In genomic region chr2:239109916-239110545, GRCh38 we compare ENCODE assay signal across 15 cellular contexts.
DNase-seq lines count a peak whose midpoint lies in the region; ATAC-seq and TF ChIP-seq lines count a peak whose summit lies in the region.
"Had no signal": no experiment of that assay in that cellular context is flagged by ENCODE, and none has a peak within 500 bp of the region (broad histone marks: within the 10 kb centered on the region; RNA-seq: fewer than 3 reads in every experiment).

No MANE protein-coding gene starts in this region.

- TF ChIP-seq EP300 in transverse colon (IDR thresholded peaks at IDR 0.05; ENCODE audit: low read depth), result no peak

- no peak overlapping the region for H2AFZ ChIP-seq in GM23248

- no peaks in the 10 kb centered on the region for H4K20me1 ChIP-seq in GM23248 (ENCODE audit: insufficient read depth)

- TF ChIP-seq POLR2A in transverse colon (IDR thresholded peaks at IDR 0.05), result no peak

- intact Hi-C loops in transverse colon (cut with DNase I; ENCODE audit: low total_unique reads), result loop anchor here (10.0 kb wide), 2 partner anchors 195 to 295 kb away; partner anchors contain the start of gene HDAC4

- H3K4me1 ChIP-seq in SJSA1 (replicated peaks) (peaks cover 68% of the 10 kb centered on the region), muscle layer of duodenum (ENCODE audit: control insufficient read depth in 1 of 2, insufficient read depth in 2 of 2, low read length in 2 of 2) (peaks cover 2 to 41% of the 10 kb centered on the region in 2 donors), transverse colon (peaks cover 20 to 35% (median 24%) of the 10 kb centered on the region in 4 donors), GM23248 (ENCODE audit: insufficient read depth) (no peaks in the 10 kb centered on the region)

- no peaks in the 10 kb centered on the region for H3K9me3 ChIP-seq in SJSA1 (replicated peaks)
- H3K9me3 ChIP-seq in muscle layer of duodenum (ENCODE audit: control insufficient read depth in 1 of 2, low read length in 2 of 2), result no peaks in the 10 kb centered on the region
- H3K9me3 ChIP-seq in transverse colon, result no peaks in the 10 kb centered on the region
- H3K9me3 ChIP-seq in GM23248 (ENCODE audit: low read depth), result no peaks in the 10 kb centered on the region
- H3K9me3 ChIP-seq: SK-N-SH had no signal

- no peak overlapping the region for H3K4me2 ChIP-seq in GM23248 (ENCODE audit: unreplicated experiment)
- H3K4me2 ChIP-seq: SK-N-SH had no signal

- H3K27ac ChIP-seq in SJSA1 (peak overlapping the region; percentile 77), muscle layer of duodenum (ENCODE audit: low read length) (peak overlapping the region; percentile 43), transverse colon (peak overlapping the region; percentile 30 to 77 (median 66)), GM23248 (no peak overlapping the region)
- H3K27ac ChIP-seq: HL-60 had no signal

- peaks cover 4% of the 10 kb centered on the region; the same call in 1 of the 2 replicates for H3K79me2 ChIP-seq in GM23248 (ENCODE audit: insufficient read depth)

- no peak for TF ChIP-seq CTCF in transverse colon (IDR thresholded peaks at IDR 0.05)

- ATAC-seq in GM19452 (IDR thresholded peaks at IDR 0.05; ENCODE audit: unreplicated experiment) (no peak), HG02588 (IDR thresholded peaks at IDR 0.05; ENCODE audit: unreplicated experiment) (no peak)
- ATAC-seq: K562, PC-3 had no signal

- H3K36me3 ChIP-seq in SJSA1, result peaks cover 43% of the 10 kb centered on the region
- H3K36me3 ChIP-seq in muscle layer of duodenum (ENCODE audit: control insufficient read depth in 1 of 2, insufficient read depth in 2 of 2, low read length in 2 of 2), result peaks cover 18 to 68% of the 10 kb centered on the region in 2 donors
- H3K36me3 ChIP-seq in transverse colon, result peaks cover 0 to 17% (median under 1%) of the 10 kb centered on the region in 4 donors
- no peaks in the 10 kb centered on the region for H3K36me3 ChIP-seq in GM23248 (ENCODE audit: low read depth)

- peaks cover 4% of the 10 kb centered on the region; the same call in 1 of the 2 replicates for H3F3A ChIP-seq in GM23248 (ENCODE audit: insufficient read depth)

- 66 to 77% methylated on average over 2 to 14 of the region's 14 CpGs for WGBS in transverse colon (ENCODE audit: low coverage in 1 of 2), 2 donors
- WGBS in GM23248 (ENCODE audit: low coverage in 1 of 2, low lambda C conversion rate in 2 of 2, missing lambda C conversion rate in 2 of 2), 2 experiments, result 93 to 94% methylated on average over 14 of the region's 14 CpGs

- in situ Hi-C loops in transverse colon (cut with MboI; ENCODE audit: low pct_ligation_motif_present in 1 of 4, low pct_unique_long_range_greater_than_20kb in 1 of 4, low sequenced_read_pairs in 3 of 4) (no loop called here), GM23248 (cut with MboI) (no loop called here)

- H3K9me2 ChIP-seq in GM23248 (ENCODE audit: insufficient read depth), result no peaks in the 10 kb centered on the region
- H3K9me2 ChIP-seq: SK-N-SH had no signal

- H3K27me3 ChIP-seq in SJSA1 (replicated peaks), result no peaks in the 10 kb centered on the region
- H3K27me3 ChIP-seq in muscle layer of duodenum (ENCODE audit: low read depth, low read length), result no peaks in the 10 kb centered on the region
- no peaks in the 10 kb centered on the region for H3K27me3 ChIP-seq in transverse colon
- no peaks in the 10 kb centered on the region for H3K27me3 ChIP-seq in GM23248 (replicated peaks; ENCODE audit: insufficient read depth)

- H3K4me3 ChIP-seq in SJSA1, result no peak overlapping the region
- H3K4me3 ChIP-seq in muscle layer of duodenum (ENCODE audit: low read depth in 1 of 2, low read length in 2 of 2), result no peak overlapping the region
- no peak overlapping the region for H3K4me3 ChIP-seq in transverse colon
- H3K4me3 ChIP-seq in GM23248, result no peak overlapping the region
- H3K4me3 ChIP-seq: K562 had no signal

- H3K9ac ChIP-seq in GM23248, result no peak overlapping the region
- H3K9ac ChIP-seq: SK-N-SH had no signal

- peak; percentile 4 for DNase-seq in NCI-H345 (lab: John Stamatoyannopoulos, UW)
- no peak for DNase-seq in NCI-H345 treated with DMSO at 0.1 percent for 48 hours (lab: John Stamatoyannopoulos, UW; ENCODE audit: unreplicated experiment)
- peak; percentile 90 to 95 for DNase-seq in SJSA1 (ENCODE audit: low read depth in 1 of 2, low spot score in 2 of 2)
- no peak for DNase-seq in transverse colon
- no peak for DNase-seq in GM23248
- DNase-seq: AML-193; CD4-positive, alpha-beta memory T cell; NCI-H187 treated with DMSO at 0.1 percent for 48 hours; SK-N-SH had no signal

Comparison
In these comparisons a context has a peak if more than half of its experiments do, and no peak if none do; other contexts are left out.
1. DNase-seq: peak in NCI-H345 (single experiment) and SJSA1 (2 of 2); none in NCI-H345 treated with DMSO at 0.1 percent for 48 hours (single experiment), transverse colon (single experiment) and GM23248 (single experiment).